In the genomic region with DNA sequence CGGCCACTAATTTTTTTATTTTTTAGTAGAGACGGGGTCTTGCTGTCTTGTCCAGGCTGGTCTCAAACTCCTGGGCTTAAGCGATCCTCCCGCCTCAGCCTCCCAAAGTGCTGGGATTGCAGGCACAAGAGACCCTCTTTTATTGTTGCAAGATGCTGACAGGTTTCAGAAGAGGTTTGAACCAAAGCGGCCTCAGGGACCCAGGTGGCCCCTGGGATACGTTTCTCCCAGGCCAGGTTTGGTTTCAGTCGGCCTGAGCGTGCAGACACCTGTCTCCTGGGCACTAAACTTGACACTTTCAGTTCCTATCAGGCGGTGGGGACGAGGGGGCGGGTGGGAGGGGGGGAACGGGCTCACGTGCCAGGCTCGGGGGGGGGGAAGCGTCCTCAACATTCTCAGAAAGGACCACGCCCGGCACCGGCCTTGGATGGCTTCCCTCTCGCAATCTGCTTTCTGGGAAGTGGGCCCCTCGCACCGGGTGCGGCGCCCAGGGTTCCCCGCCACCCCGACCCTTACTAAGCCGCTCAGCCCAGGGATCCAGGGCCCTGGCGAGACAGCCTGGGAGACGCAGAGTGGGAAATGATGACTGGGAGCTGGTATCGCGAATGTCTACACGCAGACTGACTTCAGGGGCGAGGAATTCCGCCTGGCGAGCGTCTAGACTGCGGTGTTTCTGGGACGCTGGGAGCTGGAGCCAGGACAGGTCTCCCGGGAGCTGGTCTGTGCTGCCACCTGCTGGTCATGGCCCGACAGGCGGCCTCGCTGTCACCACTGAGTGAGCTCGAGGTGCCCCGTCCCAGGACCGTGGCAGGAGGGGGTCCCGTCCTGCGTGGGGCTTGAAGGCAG, we compare ENCODE assay signal across 8 cellular contexts.
DNase-seq lines count a peak whose midpoint lies in the region; ATAC-seq and TF ChIP-seq lines count a peak whose summit lies in the region.

No MANE protein-coding gene starts in this region.

- H3K27ac ChIP-seq in RWPE1 (peak overlapping the region; percentile 84), neutrophil (peak overlapping the region; percentile 57)

- TF ChIP-seq CTCF in AG04449 (IDR thresholded peaks at IDR 0.05; ENCODE audit: insufficient read depth, low read length, missing control alignments): peak; percentile 96
- TF ChIP-seq CTCF in RWPE1 (conservative IDR thresholded peaks at IDR 0.05; ENCODE audit: low read depth): peak; percentile 94
- peak; percentile 95 for TF ChIP-seq CTCF in neutrophil (IDR thresholded peaks at IDR 0.05)

- POLR2A ChIA-PET in AG04449 (lab: Yijun Ruan, JAX): interaction anchor here (0.6 to 7.1 kb wide), 14 partner anchors 9 to 218 kb away, joined by 3 to 191 read pairs (median 4); partner anchors contain the start of genes GADD45B and LMNB2
- POLR2A ChIA-PET in RWPE1 (lab: Yijun Ruan, JAX; ENCODE audit: low non-redundant PET): interaction anchor here (1.1 to 1.7 kb wide), 2 partner anchors 133 to 135 kb away, joined by 5 read pairs; partner anchors contain the start of gene GADD45B

- DNase-seq in AG04449 (ENCODE audit: low read depth, low spot score) (peak; percentile 77), HUDEP-2 (lab: John Stamatoyannopoulos, UW; ENCODE audit: unreplicated experiment in 76 of 76) (peak in 69 of 76 experiments; percentile 9 to 89 (median 72)), RWPE1 (ENCODE audit: low spot score) (peak; percentile 78), activated gamma-delta T cell treated with Interleukin-2 at 50 U/mL for 16 hours (peak; percentile 91), foreskin melanocyte (peak; percentile 68), stromal cell of bone marrow (ENCODE audit: low read depth) (peak; percentile 78)

- CTCF ChIA-PET in AG04449 (lab: Yijun Ruan, JAX) (interaction anchor here (0.7 to 8.8 kb wide), 31 partner anchors 8 to 375 kb away, joined by 3 to 232 read pairs (median 5); partner anchors contain the start of genes GADD45B, LMNB2, PLEKHJ1 and TIMM13), RWPE1 (lab: Yijun Ruan, JAX) (interaction anchor here (0.6 to 2.0 kb wide), 20 partner anchors 10 to 895 kb away, joined by 3 to 25 read pairs (median 5); partner anchors contain the start of genes FZR1, GADD45B and LMNB2)

- peak; percentile 32 for ATAC-seq in GM18505 (IDR thresholded peaks at IDR 0.05; ENCODE audit: unreplicated experiment)

- TF ChIP-seq POLR2A in GM18505 (IDR thresholded peaks at IDR 0.05; ENCODE audit: borderline replicate concordance, extremely low read depth, insufficient read depth, insufficient read length): no peak

- H3K4me3 ChIP-seq in AG04449 (ENCODE audit: low read depth, low read length) (peak overlapping the region; percentile 47), neutrophil (ENCODE audit: low read depth in 1 of 2, low read length in 1 of 2) (peak overlapping the region; percentile 71)

- no peaks in the 10 kb centered on the region for H3K9me3 ChIP-seq in neutrophil

- H3K27me3 ChIP-seq in neutrophil: no peaks in the 10 kb centered on the region

- H3K4me1 ChIP-seq in neutrophil (ENCODE audit: control insufficient read depth in 1 of 2, insufficient read depth in 1 of 2, low read depth in 1 of 2, low read length in 1 of 2): peaks cover 52% of the 10 kb centered on the region in 2 experiments

- no peaks in the 10 kb centered on the region for H3K36me3 ChIP-seq in neutrophil

Comparison
In these comparisons a context has a peak if more than half of its experiments do, and no peak if none do; other contexts are left out.
1. Peak in every context shown above with its lines: DNase-seq, ATAC-seq, H3K4me3 ChIP-seq and H3K27ac ChIP-seq.